Comparison of ENCODE assay signal across 8 cellular contexts in genomic region chr2:84925724-84926376, GRCh38.
DNase-seq lines count a peak whose midpoint lies in the region; ATAC-seq lines count a peak whose summit lies in the region.

No MANE protein-coding gene starts in this region.

- no peaks in the 10 kb centered on the region for H3K27me3 Mint-ChIP-seq in central memory CD8-positive, alpha-beta T cell

- peaks cover 31% of the 10 kb centered on the region for H3K4me1 Mint-ChIP-seq in central memory CD8-positive, alpha-beta T cell

- H3K4me3 Mint-ChIP-seq in central memory CD8-positive, alpha-beta T cell = peak overlapping the region; percentile 97

- H3K27ac Mint-ChIP-seq in central memory CD8-positive, alpha-beta T cell (ENCODE audit: low read depth) = peak overlapping the region; percentile 99

- H3K36me3 Mint-ChIP-seq in central memory CD8-positive, alpha-beta T cell (ENCODE audit: insufficient read depth) = peaks cover 15% of the 10 kb centered on the region

- DNase-seq in AML-193 (lab: John Stamatoyannopoulos, UW) = peak; percentile 93 to 97
- peak; percentile 91 for DNase-seq in NCI-H345 treated with DMSO at 0.1 percent for 48 hours (lab: John Stamatoyannopoulos, UW; ENCODE audit: unreplicated experiment)
- DNase-seq in activated CD4-positive, CD25-positive, alpha-beta regulatory T cell (lab: John Stamatoyannopoulos, UW) = peak; percentile 96 to 99 (median 98)
- peak; percentile 96 to 99 for DNase-seq in central memory CD8-positive, alpha-beta T cell (ENCODE audit: low spot score in 2 of 2)
- peak; percentile 87 for DNase-seq in kidney glomerular epithelial cell (lab: John Stamatoyannopoulos, UW)
- DNase-seq in stimulated activated CD4-positive, alpha-beta T cell treated with anti-CD3 and anti-CD28 coated beads, Interleukin-1b, Interleukin-23, amount 100 ng/mL, for 48 hours = peak; percentile 99

- ATAC-seq in GM19025 (IDR thresholded peaks at IDR 0.05; ENCODE audit: low read depth, unreplicated experiment) (peak; percentile 69), HG03342 (IDR thresholded peaks at IDR 0.05; ENCODE audit: unreplicated experiment) (peak; percentile 79)
- peak; percentile 86 for ATAC-seq in central memory CD8-positive, alpha-beta T cell (replicated peaks; ENCODE audit: extremely low read depth, poor library complexity, severe bottlenecking)

- H3K9me3 Mint-ChIP-seq in central memory CD8-positive, alpha-beta T cell = no peaks in the 10 kb centered on the region

Comparison
In these comparisons a context has a peak if more than half of its experiments do, and no peak if none do; other contexts are left out.
1. Peak in every context shown above with its lines: DNase-seq and ATAC-seq.